ENCODE assay signal across 18 cellular contexts in genomic region chr6:168207421-168208175, GRCh38.
"Had no signal": no experiment of that assay in that cellular context is flagged by ENCODE, and none has a peak within 500 bp of the region (broad histone marks: within the 10 kb centered on the region; RNA-seq: fewer than 3 reads in every experiment).

No MANE protein-coding gene starts in this region.

- H3K27me3 Mint-ChIP-seq: central memory CD8-positive, alpha-beta T cell had no signal

- H3K9me3 ChIP-seq: pancreas, right lobe of liver, stomach had no signal

- H3K27ac Mint-ChIP-seq: mesothelial cell of epicardium, neural progenitor cell had no signal

- H3K36me3 Mint-ChIP-seq: mesothelial cell of epicardium, neural progenitor cell had no signal

- H3K4me3 ChIP-seq: dorsolateral prefrontal cortex, heart left ventricle, neural progenitor cell, pancreas, psoas muscle, right lobe of liver, skin epidermis, stomach had no signal

- H3K27ac ChIP-seq: heart left ventricle, neural progenitor cell, pancreas, psoas muscle, right lobe of liver, stomach had no signal

- H3K4me3 Mint-ChIP-seq: central memory CD8-positive, alpha-beta T cell; mesothelial cell of epicardium; neural progenitor cell had no signal

- DNase-seq: cortex of kidney; effector CD8-positive, alpha-beta T cell; hippocampal formation; kidney glomerular epithelial cell; occipital lobe; pancreas; psoas muscle; retina; stimulated activated naive CD4-positive, alpha-beta T cell; stomach; trophoblast cell had no signal

- H3K4me1 ChIP-seq: heart left ventricle, pancreas, psoas muscle, right lobe of liver, stomach had no signal

- ATAC-seq: heart left ventricle, psoas muscle had no signal

- H3K9ac ChIP-seq: neural progenitor cell had no signal

- H3K9me3 Mint-ChIP-seq: central memory CD8-positive, alpha-beta T cell had no signal

- H2AFZ ChIP-seq: neural progenitor cell had no signal

- H3K27me3 ChIP-seq: dorsolateral prefrontal cortex, neural progenitor cell, pancreas, right lobe of liver, stomach had no signal

- H3K4me1 Mint-ChIP-seq: central memory CD8-positive, alpha-beta T cell; mesothelial cell of epicardium had no signal

- H3K4me2 ChIP-seq: neural progenitor cell had no signal

- H3K36me3 ChIP-seq: heart left ventricle, neural progenitor cell, pancreas, right lobe of liver, stomach had no signal
